ENCODE assay signal across 31 cellular contexts in the genomic region with DNA sequence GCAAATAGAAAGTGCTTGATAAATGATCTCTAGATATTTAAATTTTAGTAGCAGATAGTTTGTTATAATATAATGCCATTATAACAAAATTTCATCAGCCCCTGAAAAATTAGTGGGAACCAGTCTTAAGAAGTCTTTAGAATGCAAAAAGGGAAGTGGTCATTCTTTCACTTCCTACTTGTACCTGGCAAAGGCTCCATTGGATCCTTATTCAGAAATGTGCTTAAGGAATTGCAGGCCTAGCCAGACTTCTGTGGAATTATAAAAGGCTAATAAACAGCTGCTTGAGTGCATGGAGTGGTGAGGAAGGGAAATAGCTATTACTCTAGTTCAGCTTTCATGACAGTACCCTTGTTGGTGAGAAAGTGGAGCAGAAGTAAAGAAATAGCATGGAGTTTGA. TPM values are rescaled to one million over a fixed set of nuclear protein-coding genes. Genes with fewer than 3 reads are reported as not detected.
DNase-seq lines count a peak whose midpoint lies in the region; ATAC-seq, FAIRE-seq and TF ChIP-seq lines count a peak whose summit lies in the region.
"Had no signal": no experiment of that assay in that cellular context is flagged by ENCODE, and none has a peak within 500 bp of the region (broad histone marks: within the 10 kb centered on the region; RNA-seq: fewer than 3 reads in every experiment).

No MANE protein-coding gene starts in this region.

- FAIRE-seq in GM12891 (lab: Jason Lieb, UNC), result no peak
- FAIRE-seq: D721Med had no signal

- H3K79me2 ChIP-seq in MM.1S (ENCODE audit: low read length), result no peaks in the 10 kb centered on the region

- no peaks in the 10 kb centered on the region for H3F3A ChIP-seq in MM.1S (ENCODE audit: insufficient read depth, low read length)

- H2AFZ ChIP-seq in MM.1S (ENCODE audit: low read length), result no peak overlapping the region

- H3K36me3 Mint-ChIP-seq in naive B cell, result no peaks in the 10 kb centered on the region
- H3K36me3 Mint-ChIP-seq: CD4-positive, CD25-positive, alpha-beta regulatory T cell; mesothelial cell of epicardium; naive thymus-derived CD8-positive, alpha-beta T cell had no signal

- no peaks in the 10 kb centered on the region for H3K4me1 ChIP-seq in MM.1S (ENCODE audit: low read length)

- no peaks in the 10 kb centered on the region for H3K9me2 ChIP-seq in MM.1S (replicated peaks; ENCODE audit: insufficient read depth, low read length)

- H4K20me1 ChIP-seq in MM.1S (ENCODE audit: insufficient read depth, low read length), result no peaks in the 10 kb centered on the region

- H3K27me3 Mint-ChIP-seq in naive B cell, result no peaks in the 10 kb centered on the region
- H3K27me3 Mint-ChIP-seq: activated CD4-positive, alpha-beta T cell treated with anti-CD3 and anti-CD28 coated beads for 36 hours had no signal

- no peak overlapping the region for H3K27ac Mint-ChIP-seq in naive B cell
- H3K27ac Mint-ChIP-seq: activated CD4-positive, alpha-beta T cell treated with anti-CD3 and anti-CD28 coated beads for 36 hours; CD4-positive, CD25-positive, alpha-beta regulatory T cell; mesothelial cell of epicardium; naive thymus-derived CD8-positive, alpha-beta T cell; T-helper 2 cell treated with Interferon-gamma antibody and Interleukin-4, amounts not matched to agents 5 μg/mL and 100 μg/mL, for 36 hours had no signal

- H3K27ac ChIP-seq in MM.1S (ENCODE audit: low read length), result no peak overlapping the region
- H3K27ac ChIP-seq: stomach, thyroid gland had no signal

- H3K9me3 Mint-ChIP-seq in naive B cell, result no peaks in the 10 kb centered on the region
- H3K9me3 Mint-ChIP-seq: mesothelial cell of epicardium; naive thymus-derived CD8-positive, alpha-beta T cell; T-helper 2 cell treated with Interferon-gamma antibody and Interleukin-4, amounts not matched to agents 5 μg/mL and 100 μg/mL, for 36 hours had no signal

- H3K4me1 Mint-ChIP-seq in naive B cell, result peaks cover 0 to 10% (median 0%) of the 10 kb centered on the region in 3 donors
- H3K4me1 Mint-ChIP-seq: CD4-positive, CD25-positive, alpha-beta regulatory T cell had no signal

- H3K4me2 ChIP-seq in MM.1S (ENCODE audit: low read depth, low read length), result no peak overlapping the region
- H3K4me2 ChIP-seq: smooth muscle cell had no signal

- H3K9me3 ChIP-seq in MM.1S (replicated peaks; ENCODE audit: insufficient read depth, low read length), result no peaks in the 10 kb centered on the region
- H3K9me3 ChIP-seq: gastroesophageal sphincter, stomach, thyroid gland had no signal

- ATAC-seq in naive B cell (ENCODE audit: low read depth in 2 of 2), result peak; percentile 34 to 54
- ATAC-seq in HG02840 (IDR thresholded peaks at IDR 0.05; ENCODE audit: low FRiP score, unreplicated experiment), result no peak
- ATAC-seq in GM18517 (IDR thresholded peaks at IDR 0.05; ENCODE audit: unreplicated experiment), result no peak
- ATAC-seq: activated CD4-positive, alpha-beta T cell treated with anti-CD3 and anti-CD28 coated beads for 36 hours; gastroesophageal sphincter; naive thymus-derived CD8-positive, alpha-beta T cell; SK-N-SH treated with all-trans-retinoic acid at 6 μM for 48 hours had no signal

- H3K27me3 ChIP-seq in MM.1S (replicated peaks; ENCODE audit: insufficient read depth, low read length), result no peaks in the 10 kb centered on the region
- H3K27me3 ChIP-seq: gastroesophageal sphincter, stomach, thyroid gland had no signal

- TF ChIP-seq POLR2A in GM12891 (IDR thresholded peaks at IDR 0.05; ENCODE audit: low read depth, low read length), result no peak

- H3K9ac ChIP-seq in MM.1S (ENCODE audit: low read length), result no peak overlapping the region

- no peaks in the 10 kb centered on the region for H3K36me3 ChIP-seq in MM.1S (replicated peaks; ENCODE audit: insufficient read depth, low read length)
- H3K36me3 ChIP-seq: gastroesophageal sphincter, stomach, thyroid gland had no signal

- TF ChIP-seq CTCF in MM.1S (IDR thresholded peaks at IDR 0.05; ENCODE audit: low read length), result no peak

- DNase-seq in GM12891 (ENCODE audit: insufficient read length, low spot score), result no peak
- peak; percentile 0 for DNase-seq in MM.1S
- DNase-seq in SIG-M5 (lab: John Stamatoyannopoulos, UW), result peak; percentile 38
- no peak for DNase-seq in naive B cell
- no peak for DNase-seq in NCI-H2196 treated with DMSO at 0.1 percent for 48 hours (lab: John Stamatoyannopoulos, UW; ENCODE audit: unreplicated experiment)
- no peak for DNase-seq in activated naive CD4-positive, alpha-beta T cell treated with Interleukin-2 at 50 U/mL for 16 hours
- DNase-seq: activated CD4-positive, alpha-beta T cell treated with anti-CD3 and anti-CD28 coated beads for 36 hours; activated gamma-delta T cell; activated T-cell treated with anti-CD3 and anti-CD28 coated beads, Interleukin-2, amount 50 U/mL, for 1 hour; CD4-positive, CD25-positive, alpha-beta regulatory T cell; central memory CD4-positive, alpha-beta T cell; GOT3; hippocampal formation; IMR-90; naive thymus-derived CD8-positive, alpha-beta T cell; NCI-H1436 treated with DMSO at 0.1 percent for 48 hours; NCI-H2171; nucleus accumbens; RPMI8226; stimulated activated CD4-positive, alpha-beta T cell treated with anti-CD3 and anti-CD28 coated beads, Interleukin-1b, Interleukin-23, amount 100 ng/mL, for 48 hours; stimulated activated CD8-positive, alpha-beta memory T cell treated with anti-CD3 and anti-CD28 coated beads, Interleukin-4, amount 100 ng/mL, for 48 hours; stomach; thyroid gland had no signal

- no peak overlapping the region for H3K4me3 Mint-ChIP-seq in naive B cell
- H3K4me3 Mint-ChIP-seq: activated CD4-positive, alpha-beta T cell treated with anti-CD3 and anti-CD28 coated beads for 36 hours; CD4-positive, CD25-positive, alpha-beta regulatory T cell; mesothelial cell of epicardium; naive thymus-derived CD8-positive, alpha-beta T cell; T-helper 2 cell treated with Interferon-gamma antibody and Interleukin-4, amounts not matched to agents 5 μg/mL and 100 μg/mL, for 36 hours had no signal

- H3K4me3 ChIP-seq in MM.1S (ENCODE audit: low read length), result no peak overlapping the region
- H3K4me3 ChIP-seq: gastroesophageal sphincter, smooth muscle cell, stomach, thyroid gland had no signal

TF ChIP-seq in GM12891, 5 proteins besides CTCF, POLR2A, EP300 and RAD21:
- TF ChIP-seq SPI1 (IDR thresholded peaks at IDR 0.05; ENCODE audit: low read depth, low read length) (peak; percentile 78), POLR2AphosphoS5 (IDR thresholded peaks at IDR 0.05; ENCODE audit: low read depth, low read length) (no peak)

RNA-seq across cellular contexts. Expression of a gene that starts 24.2 kb away (rescaled TPM):
- polyA plus RNA-seq in GM12891 (2012; ENCODE audit: low read depth, missing spikeins), result 0.19 TPM
- 1 to 10 TPM in 4 of 6 donors, under 1 TPM in 1, not detected in 1; 0.49 to 2.4 (median 2.1) TPM for polyA plus RNA-seq in naive B cell (ENCODE audit: low read depth in 6 of 6)

Comparison
In these comparisons a context has a peak if more than half of its experiments do, and no peak if none do; other contexts are left out.
1. DNase-seq: peak in MM.1S (single experiment) and SIG-M5 (single experiment); none in GM12891 (single experiment), naive B cell (single experiment), NCI-H2196 treated with DMSO at 0.1 percent for 48 hours (single experiment) and activated naive CD4-positive, alpha-beta T cell treated with Interleukin-2 at 50 U/mL for 16 hours (single experiment).
2. ATAC-seq: peak in naive B cell (2 of 2); none in HG02840 (single experiment) and GM18517 (single experiment).